Comparison of ENCODE assay signal across 19 cellular contexts in the genomic region with DNA sequence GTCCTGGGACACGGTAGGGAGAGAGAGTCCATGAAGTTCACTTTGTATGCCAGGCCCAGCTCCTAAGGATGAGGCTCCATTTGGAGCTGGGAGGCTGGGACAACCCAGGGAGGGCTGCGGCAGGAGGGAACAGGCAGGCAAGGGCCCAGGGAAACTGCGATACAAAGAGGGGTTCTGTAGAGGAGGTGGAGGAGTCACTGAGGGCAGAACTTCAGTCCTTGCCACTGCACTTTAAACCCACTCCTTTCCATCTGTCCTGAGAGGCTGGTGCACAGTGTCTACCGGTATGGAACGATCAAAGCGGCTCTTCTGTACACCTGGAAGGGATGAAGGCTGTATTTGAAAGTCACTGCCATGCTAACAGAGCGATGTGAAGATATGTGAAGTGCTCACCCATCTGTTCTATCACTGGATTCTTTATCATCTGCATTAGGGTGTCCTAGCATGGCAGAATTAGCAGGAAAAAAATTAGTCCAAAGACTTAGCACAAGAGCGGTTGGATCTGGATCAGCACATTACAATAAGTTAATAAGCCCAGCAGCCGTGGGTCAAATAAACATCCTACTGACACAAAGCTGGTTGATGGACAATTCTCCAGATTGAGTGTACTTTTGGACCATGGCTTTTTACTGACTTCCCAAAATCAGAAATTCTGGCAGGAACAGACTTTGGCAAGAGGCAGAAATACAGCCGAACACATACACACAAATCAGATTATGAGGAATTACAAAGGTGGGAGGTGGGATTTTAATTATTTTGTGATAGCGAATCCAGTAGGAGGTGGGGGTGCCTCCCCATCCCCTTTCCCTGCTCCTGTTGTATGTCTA.
"Had no signal": no experiment of that assay in that cellular context is flagged by ENCODE, and none has a peak within 500 bp of the region (broad histone marks: within the 10 kb centered on the region; RNA-seq: fewer than 3 reads in every experiment).

No MANE protein-coding gene starts in this region.

- H3K27ac ChIP-seq: dorsolateral prefrontal cortex, neural progenitor cell, parathyroid adenoma, suprapubic skin, transverse colon, vagina had no signal

- H3K27me3 ChIP-seq: dorsolateral prefrontal cortex, neural progenitor cell, suprapubic skin, transverse colon, vagina had no signal

- H3K4me3 ChIP-seq: dorsolateral prefrontal cortex, neural progenitor cell, smooth muscle cell, suprapubic skin, transverse colon, vagina had no signal

- DNase-seq: dorsolateral prefrontal cortex; effector CD4-positive, alpha-beta T cell; mammary epithelial cell; mesendoderm; midbrain; naive thymus-derived CD4-positive, alpha-beta T cell; stimulated activated CD4-positive, alpha-beta T cell treated with anti-CD3 and anti-CD28 coated beads, Interleukin-12 subunit alpha, Interleukin-12 subunit beta, amount 100 ng/mL, for 4 hours; stimulated activated CD4-positive, alpha-beta T cell treated with anti-CD3 and anti-CD28 coated beads, Interleukin-1b, Interleukin-23, amount 100 ng/mL, for 48 hours; stimulated activated CD4-positive, alpha-beta T cell treated with anti-CD3 and anti-CD28 coated beads, Interleukin-4, amount 100 ng/mL, for 1 hour; stimulated activated CD8-positive, alpha-beta memory T cell treated with anti-CD3 and anti-CD28 coated beads, Interleukin-4, amount 100 ng/mL, for 48 hours; stimulated activated naive CD4-positive, alpha-beta T cell; stimulated activated naive CD8-positive, alpha-beta T cell treated with anti-CD3 and anti-CD28 coated beads, Interleukin-15, amount 100 ng/mL, for 72 hours; transverse colon had no signal

- H3K36me3 ChIP-seq: neural progenitor cell, suprapubic skin, transverse colon, vagina had no signal

- H3K4me1 ChIP-seq: parathyroid adenoma, vagina had no signal

- H3K9me3 ChIP-seq: suprapubic skin, transverse colon, vagina had no signal

- ATAC-seq: naive thymus-derived CD4-positive, alpha-beta T cell; sciatic nerve; stimulated activated naive CD8-positive, alpha-beta T cell treated with anti-CD3 and anti-CD28 coated beads, Interleukin-15, amount 100 ng/mL, for 72 hours had no signal
